In the genomic region with DNA sequence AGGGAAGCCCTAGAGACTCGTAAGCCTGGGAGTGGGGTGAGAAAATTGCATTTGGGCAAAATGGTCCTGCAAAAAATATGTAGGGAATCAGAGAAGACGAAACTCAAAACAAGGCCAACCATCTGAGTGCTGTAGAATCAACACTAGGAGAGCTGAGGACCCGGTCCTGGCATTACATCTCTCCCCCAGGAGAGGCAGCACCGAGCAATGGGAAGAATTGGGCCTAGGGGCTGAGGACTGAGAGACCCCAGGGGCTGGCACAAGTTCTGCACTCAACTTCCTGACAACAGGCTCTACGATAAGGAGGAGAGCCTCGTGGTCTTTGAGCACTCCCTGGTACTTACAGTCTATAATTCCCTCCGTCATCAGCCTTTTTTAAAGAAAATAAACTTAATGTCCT, we compare ENCODE assay signal across 10 cellular contexts. TPM values are rescaled to one million over a fixed set of nuclear protein-coding genes. Genes with fewer than 3 reads are reported as not detected.
DNase-seq lines count a peak whose midpoint lies in the region; ATAC-seq and TF ChIP-seq lines count a peak whose summit lies in the region.
"Had no signal": no experiment of that assay in that cellular context is flagged by ENCODE, and none has a peak within 500 bp of the region (broad histone marks: within the 10 kb centered on the region; RNA-seq: fewer than 3 reads in every experiment).

No MANE protein-coding gene starts in this region.

- no peak for TF ChIP-seq POLR2A in vagina (IDR thresholded peaks at IDR 0.05)

- in situ Hi-C loops in Panc1 (cut with HindIII; ENCODE audit: low pct_unique_long_range_greater_than_20kb, low sequenced_read_pairs) = no loop called here

- DNase-seq in cardiac muscle cell (ENCODE audit: low read depth in 1 of 2, low spot score in 1 of 2) (peak in 1 of 2 donors; percentile 14), right atrium auricular region (ENCODE audit: low spot score) (no peak), Panc1 (ENCODE audit: low read depth, low spot score) (no peak), fibroblast of the aortic adventitia (ENCODE audit: low read depth) (no peak), vagina (ENCODE audit: extremely low spot score in 2 of 2) (no peak), mesenteric fat pad (ENCODE audit: low spot score) (no peak)
- DNase-seq: cortex of kidney, NCI-H1930 had no signal

- TF ChIP-seq CTCF in cardiac muscle cell (IDR thresholded peaks at IDR 0.05; ENCODE audit: low read depth, low read length) (peak; percentile 35), right atrium auricular region (IDR thresholded peaks at IDR 0.05) (peak in 1 of 2 donors; percentile 30), Panc1 (IDR thresholded peaks at IDR 0.05) (peak; percentile 54), fibroblast of the aortic adventitia (IDR thresholded peaks at IDR 0.05; ENCODE audit: insufficient read depth, low read length) (peak; percentile 40), vagina (IDR thresholded peaks at IDR 0.05) (no peak)

- no peak overlapping the region for H3K4me3 ChIP-seq in cardiac muscle cell
- H3K4me3 ChIP-seq in right atrium auricular region = no peak overlapping the region
- no peak overlapping the region for H3K4me3 ChIP-seq in Panc1 (ENCODE audit: low read depth in 2 of 2, low read length in 2 of 2)
- H3K4me3 ChIP-seq in fibroblast of the aortic adventitia (ENCODE audit: low read depth, low read length) = no peak overlapping the region
- H3K4me3 ChIP-seq in vagina = no peak overlapping the region

- CTCF ChIA-PET in Panc1 (lab: Charles Lee) = no interaction called here

- H3K27ac ChIP-seq in cardiac muscle cell = no peak overlapping the region
- H3K27ac ChIP-seq in right atrium auricular region = peak overlapping the region in 1 of 2 donors; percentile 9
- no peak overlapping the region for H3K27ac ChIP-seq in Panc1 (ENCODE audit: low read length)
- H3K27ac ChIP-seq in vagina = peak overlapping the region; percentile 64

- POLR2A ChIA-PET in Panc1 (lab: Charles Lee) = no interaction called here

- H3K4me1 ChIP-seq in cardiac muscle cell (ENCODE audit: low read depth) (no peaks in the 10 kb centered on the region), right atrium auricular region (peaks cover 0 to 18% of the 10 kb centered on the region in 2 donors), Panc1 (ENCODE audit: control insufficient read depth, insufficient read depth, low read length) (no peaks in the 10 kb centered on the region), vagina (peaks cover 57% of the 10 kb centered on the region)

- BruUV-seq in Panc1 (replicated peaks; lab: Mats Ljungman, UMichigan) = no TSS peak

- ATAC-seq in Panc1 (no peak), HG03442 (IDR thresholded peaks at IDR 0.05; ENCODE audit: unreplicated experiment) (no peak), HG03354 (IDR thresholded peaks at IDR 0.05; ENCODE audit: poor library complexity, severe bottlenecking, unreplicated experiment) (no peak)

- H3K9me3 ChIP-seq in cardiac muscle cell (ENCODE audit: low read depth) (no peaks in the 10 kb centered on the region), right atrium auricular region (no peaks in the 10 kb centered on the region), Panc1 (ENCODE audit: control insufficient read depth, insufficient read depth, low read depth, low read length) (no peaks in the 10 kb centered on the region), vagina (no peaks in the 10 kb centered on the region)

- H3K27me3 ChIP-seq in cardiac muscle cell = no peaks in the 10 kb centered on the region
- H3K27me3 ChIP-seq in right atrium auricular region = no peaks in the 10 kb centered on the region
- no peaks in the 10 kb centered on the region for H3K27me3 ChIP-seq in Panc1 (ENCODE audit: control insufficient read depth, insufficient read depth, low read length)
- no peaks in the 10 kb centered on the region for H3K27me3 ChIP-seq in vagina

- H3K36me3 ChIP-seq in cardiac muscle cell (no peaks in the 10 kb centered on the region), right atrium auricular region (no peaks in the 10 kb centered on the region), Panc1 (ENCODE audit: control insufficient read depth, insufficient read depth, low read length) (no peaks in the 10 kb centered on the region), vagina (no peaks in the 10 kb centered on the region)

- intact Hi-C loops in Panc1 (cut with micrococcal nuclease; ENCODE audit: unreplicated experiment) (no loop called here), vagina (cut with DNase I) (loop anchor here (5.0 to 10.0 kb wide), 4 partner anchors 51 to 258 kb away; no protein-coding TSS in a partner anchor)

RNA-seq across cellular contexts. Expression of gene BPGM, which starts 47.6 kb away (rescaled TPM):
- total RNA-seq in cardiac muscle cell (15.2 and 20.1 TPM in 2 replicates), right atrium auricular region (10 to 100 TPM; 12.5 to 16.7 TPM), Panc1 (2021; ENCODE audit: unreplicated experiment) (10.7 TPM), fibroblast of the aortic adventitia (ENCODE audit: low replicate concordance) (20.0 and 52.4 TPM in 2 replicates), vagina (9.1 TPM), mesenteric fat pad (12.4 TPM)
- 21.2 and 32.2 TPM in 2 replicates for polyA plus RNA-seq in cardiac muscle cell
- 8.6 TPM for polyA plus RNA-seq in Panc1 (2012; ENCODE audit: insufficient read length)

Comparison
In these comparisons a context has a peak if more than half of its experiments do, and no peak if none do; other contexts are left out.
1. CTCF ChIP-seq: peak in cardiac muscle cell (single experiment), Panc1 (single experiment) and fibroblast of the aortic adventitia (single experiment); none in vagina (0 of 3).